ENCODE assay signal across 1 cellular context in the genomic region with DNA sequence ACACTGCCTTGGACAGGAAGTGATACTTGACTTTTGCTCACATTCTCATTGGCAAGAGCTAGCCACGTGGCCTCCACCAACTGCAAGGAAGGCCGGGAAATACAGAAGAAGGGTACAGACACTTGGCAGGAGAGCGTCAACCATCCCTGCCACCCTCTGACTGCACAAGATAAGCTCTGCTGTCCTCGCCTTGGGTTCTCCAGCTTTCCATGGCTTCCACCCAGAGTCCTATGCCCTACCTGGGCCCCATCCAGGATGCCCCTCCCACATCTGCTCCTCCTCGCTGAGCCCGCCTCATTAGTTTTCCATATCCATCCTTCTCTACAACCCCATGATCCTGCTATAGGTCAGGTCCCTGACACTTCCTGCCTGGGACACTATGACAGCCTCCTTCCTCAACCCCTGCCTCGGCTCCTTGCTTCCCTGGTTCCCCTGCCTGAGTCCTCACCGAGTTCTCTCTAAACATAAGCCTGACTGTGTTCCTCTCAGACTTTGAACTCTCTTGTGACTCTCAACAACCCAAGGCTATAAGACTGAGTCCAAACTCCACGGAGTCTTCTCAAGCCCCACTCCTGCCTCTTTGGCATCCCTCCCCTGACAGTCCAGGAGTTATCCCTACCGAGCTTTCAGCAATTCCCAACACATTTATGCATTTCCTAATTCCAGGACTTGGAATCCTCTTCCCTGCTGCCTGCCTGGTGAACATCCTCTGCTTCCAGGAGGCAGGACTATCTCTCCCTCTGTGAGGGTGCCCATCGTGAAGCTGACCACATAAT.
TF ChIP-seq lines count a peak whose summit lies in the region.

No MANE protein-coding gene starts in this region.

TF ChIP-seq in H1, 55 proteins besides CTCF, POLR2A, EP300 and RAD21:
- TF ChIP-seq CHD2 (IDR thresholded peaks at IDR 0.05; ENCODE audit: low read length) (no peak), KDM1A (IDR thresholded peaks at IDR 0.05; ENCODE audit: borderline replicate concordance, low read length) (no peak), NRF1 (IDR thresholded peaks at IDR 0.05; ENCODE audit: low read depth, low read length) (no peak), POU5F1 (IDR thresholded peaks at IDR 0.05; ENCODE audit: low read depth, low read length) (no peak), SP1 (IDR thresholded peaks at IDR 0.05; ENCODE audit: low read depth, low read length) (no peak)
